ENCODE assay signal across 8 cellular contexts in genomic region chr5:142769793-142770649, GRCh38. TPM values are rescaled to one million over a fixed set of nuclear protein-coding genes. Genes with fewer than 3 reads are reported as not detected.
DNase-seq lines count a peak whose midpoint lies in the region; ATAC-seq, FAIRE-seq and TF ChIP-seq lines count a peak whose summit lies in the region.

TSS of gene ARHGAP26 (plus strand) at chr5:142770377. CDS start at chr5:142770762, 385 bp downstream.

- H3K9ac ChIP-seq in keratinocyte (ENCODE audit: control insufficient read depth, extremely low read depth, insufficient read depth, low read length): peak within 1 kb of the TSS; percentile 73

- DNase-seq in Ammon's horn (ENCODE audit: low spot score) (peak; percentile 99), NCI-H446 (lab: John Stamatoyannopoulos, UW) (peak; percentile 77 to 94), cerebellar nuclear complex (lab: John Stamatoyannopoulos, UW) (peak; percentile 93 to 96), keratinocyte (ENCODE audit: low read depth, low spot score) (peak; percentile 55)
- DNase-seq in activated CD4-positive, CD25-positive, alpha-beta regulatory T cell treated with anti-CD3 and anti-CD28 coated beads, Interleukin-2, amount 50 U/mL, for 72 hours: peak; percentile 87
- DNase-seq in stimulated activated CD4-positive, alpha-beta T cell treated with anti-CD3 and anti-CD28 coated beads, Interleukin-15, amount 100 ng/mL, for 1 hour (ENCODE audit: low read depth in 1 of 2, low spot score in 1 of 2): peak; percentile 83 to 85

- H3K79me2 ChIP-seq in keratinocyte (ENCODE audit: control insufficient read depth, insufficient read depth, low read length): no peaks in the 10 kb centered on the region

- no peaks in the 10 kb centered on the region for H3K27me3 ChIP-seq in keratinocyte (ENCODE audit: control insufficient read depth, extremely low read depth, insufficient read depth, low read length)

- peak within 1 kb of the TSS; percentile 49 for H3K27ac ChIP-seq in keratinocyte (ENCODE audit: control insufficient read depth, insufficient read depth, low read length)

- no peak for FAIRE-seq in keratinocyte (lab: Jason Lieb, UNC)

- H3K9me1 ChIP-seq in keratinocyte (ENCODE audit: control insufficient read depth, extremely low read depth, insufficient read depth, low read length): no peaks in the 10 kb centered on the region

- H4K20me1 ChIP-seq in keratinocyte (ENCODE audit: control insufficient read depth, extremely low read depth, insufficient read depth, low read length): no peaks in the 10 kb centered on the region

- H3K9me3 ChIP-seq in keratinocyte (ENCODE audit: control insufficient read depth, low read depth, low read length): no peaks in the 10 kb centered on the region

- H3K4me3 ChIP-seq in keratinocyte (ENCODE audit: control insufficient read depth in 2 of 3, extremely low read depth in 1 of 3, insufficient read depth in 2 of 3, low read depth in 1 of 3, low read length in 3 of 3): peak within 1 kb of the TSS; percentile 77 to 95 (median 89)

- ATAC-seq in GM19035 (IDR thresholded peaks at IDR 0.05; ENCODE audit: unreplicated experiment): peak; percentile 98
- peak; percentile 96 for ATAC-seq in HG03354 (IDR thresholded peaks at IDR 0.05; ENCODE audit: poor library complexity, severe bottlenecking, unreplicated experiment)

- dilution Hi-C loops in keratinocyte (cut with MboI; ENCODE audit: extremely low pct_ligation_motif_present, low sequenced_read_pairs): no loop called here

- H2AFZ ChIP-seq in keratinocyte (ENCODE audit: control insufficient read depth, low read length): peak within 1 kb of the TSS; percentile 99

- no peaks in the 10 kb centered on the region for H3K36me3 ChIP-seq in keratinocyte (ENCODE audit: control insufficient read depth in 2 of 2, extremely low read depth in 1 of 2, insufficient read depth in 2 of 2, low read length in 2 of 2)

- peak in 2 of 3 experiments; percentile 46 to 51 for TF ChIP-seq CTCF in keratinocyte (optimal IDR thresholded peaks at IDR 0.05 in 1 of 3, IDR thresholded peaks at IDR 0.05 in 1 of 3, conservative IDR thresholded peaks at IDR 0.05 in 1 of 3; ENCODE audit: extremely low read depth in 1 of 3, insufficient read depth in 2 of 3, low read length in 3 of 3)

- H3K4me1 ChIP-seq in keratinocyte (ENCODE audit: control insufficient read depth, extremely low read depth, insufficient read depth, low read length): peaks cover 17% of the 10 kb centered on the region

- peak within 1 kb of the TSS; percentile 87 for H3K4me2 ChIP-seq in keratinocyte (ENCODE audit: control insufficient read depth, extremely low read depth, insufficient read depth, low read depth, low read length)

RNA-seq across cellular contexts. Expression of gene ARHGAP26, which starts in this region (rescaled TPM):
- 3.4 to 4.4 TPM (median 3.9 TPM) in 3 replicates for polyA plus RNA-seq in keratinocyte
- polyA plus RNA-seq in keratinocyte (2011; ENCODE audit: low read depth): 12.7 TPM
- 3.0 and 3.8 TPM in 2 replicates for polyA plus RNA-seq in keratinocyte (2011; cell fraction: cytosol; rRNA removed)
- polyA plus RNA-seq in keratinocyte (2011; cell fraction: nucleus; rRNA removed): 8.0 and 15.2 TPM in 2 replicates
- polyA plus RNA-seq in keratinocyte (2012; ENCODE audit: low replicate concordance): 6.1 and 7.0 TPM in 2 replicates
- 7.3 to 17.9 TPM (median 14.5 TPM) in 3 replicates for polyA minus RNA-seq in keratinocyte
- 2.1 TPM for polyA minus RNA-seq in keratinocyte (2011; cell fraction: cytosol; rRNA and poly(A)+ RNA removed)
- 14.1 and 35.8 TPM in 2 replicates for polyA minus RNA-seq in keratinocyte (2011; cell fraction: nucleus; rRNA and poly(A)+ RNA removed)

Comparison
In these comparisons a context has a peak if more than half of its experiments do, and no peak if none do; other contexts are left out.
1. Peak in every context shown above with its lines: DNase-seq, ATAC-seq, H3K4me3 ChIP-seq and H3K27ac ChIP-seq.